In the genomic region with DNA sequence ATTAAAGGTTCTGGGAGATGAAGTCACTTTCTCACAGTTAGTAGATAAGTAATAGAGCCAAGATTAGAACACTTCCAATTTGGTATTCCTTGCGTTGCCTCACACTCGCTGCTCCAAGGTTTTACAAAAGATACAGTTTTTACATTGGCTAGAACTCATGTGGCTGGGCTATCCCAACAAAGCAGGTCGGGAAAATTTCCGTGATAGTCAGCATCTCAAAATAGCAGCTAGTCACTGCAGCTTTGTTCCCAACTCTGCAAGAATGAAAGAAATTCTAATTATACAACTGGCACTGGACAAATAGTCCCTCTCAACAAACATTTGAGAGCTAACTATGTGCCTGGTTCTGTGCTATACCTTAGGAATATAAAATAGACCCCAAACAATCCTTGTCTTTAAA, we compare ENCODE assay signal across 21 cellular contexts.
"Had no signal": no experiment of that assay in that cellular context is flagged by ENCODE, and none has a peak within 500 bp of the region (broad histone marks: within the 10 kb centered on the region; RNA-seq: fewer than 3 reads in every experiment).

No MANE protein-coding gene starts in this region.

- H3K27me3 ChIP-seq: hepatocyte, stomach, testis had no signal

- H3K36me3 ChIP-seq: stomach had no signal

- H3K9me3 ChIP-seq: testis had no signal

- H3K36me3 Mint-ChIP-seq: stimulated activated effector memory CD8-positive, alpha-beta T cell treated with anti-CD3 and anti-CD28 coated beads, Interleukin-12 subunit alpha, Interleukin-12 subunit beta, amount 100 ng/mL, for 72 hours; WTC11 had no signal

- ATAC-seq: activated CD4-positive, alpha-beta T cell treated with anti-CD3 and anti-CD28 coated beads for 36 hours; left colon; sciatic nerve; stimulated activated effector memory CD8-positive, alpha-beta T cell treated with anti-CD3 and anti-CD28 coated beads, Interleukin-12 subunit alpha, Interleukin-12 subunit beta, amount 100 ng/mL, for 72 hours; WTC11 had no signal

- H3K4me1 ChIP-seq: psoas muscle, stomach, testis had no signal

- H3K4me3 Mint-ChIP-seq: activated CD4-positive, alpha-beta T cell treated with anti-CD3 and anti-CD28 coated beads for 36 hours; activated naive CD8-positive, alpha-beta T cell treated with anti-CD3 and anti-CD28 coated beads for 36 hours; naive B cell; neural crest cell; stimulated activated effector memory CD8-positive, alpha-beta T cell treated with anti-CD3 and anti-CD28 coated beads, Interleukin-12 subunit alpha, Interleukin-12 subunit beta, amount 100 ng/mL, for 72 hours; T-helper 2 cell treated with Interferon-gamma antibody and Interleukin-4, amounts not matched to agents 5 μg/mL and 100 μg/mL, for 36 hours; WTC11 had no signal

- DNase-seq: activated CD4-positive, alpha-beta T cell treated with anti-CD3 and anti-CD28 coated beads for 36 hours; activated CD4-positive, alpha-beta T cell treated with anti-CD3 and anti-CD28 coated beads, Interleukin-2, amount 50 U/mL, for 48 hours; activated naive CD4-positive, alpha-beta T cell; activated naive CD8-positive, alpha-beta T cell treated with anti-CD3 and anti-CD28 coated beads for 36 hours; amniotic stem cell; central memory CD4-positive, alpha-beta T cell; islet precursor cell; left colon; naive B cell; psoas muscle; stimulated activated CD4-positive, alpha-beta T cell treated with anti-CD3 and anti-CD28 coated beads, Interleukin-4, amount 100 ng/mL, for 24 hours; stomach; testis had no signal

- H3K4me1 Mint-ChIP-seq: activated CD4-positive, alpha-beta T cell treated with anti-CD3 and anti-CD28 coated beads for 36 hours; activated naive CD8-positive, alpha-beta T cell treated with anti-CD3 and anti-CD28 coated beads for 36 hours; naive B cell; neural crest cell; stimulated activated effector memory CD8-positive, alpha-beta T cell treated with anti-CD3 and anti-CD28 coated beads, Interleukin-12 subunit alpha, Interleukin-12 subunit beta, amount 100 ng/mL, for 72 hours; WTC11 had no signal

- H3K27ac Mint-ChIP-seq: activated CD4-positive, alpha-beta T cell treated with anti-CD3 and anti-CD28 coated beads for 36 hours; activated naive CD8-positive, alpha-beta T cell treated with anti-CD3 and anti-CD28 coated beads for 36 hours; naive B cell; stimulated activated effector memory CD8-positive, alpha-beta T cell treated with anti-CD3 and anti-CD28 coated beads, Interleukin-12 subunit alpha, Interleukin-12 subunit beta, amount 100 ng/mL, for 72 hours; T-helper 2 cell treated with Interferon-gamma antibody and Interleukin-4, amounts not matched to agents 5 μg/mL and 100 μg/mL, for 36 hours; WTC11 had no signal

- H3K4me3 ChIP-seq: hepatocyte, lung, psoas muscle, stomach, testis had no signal

- H3K27ac ChIP-seq: hepatocyte, psoas muscle, stomach, testis had no signal

- H3K27me3 Mint-ChIP-seq: brain had no signal

- H3K4me2 ChIP-seq: hepatocyte had no signal
